Comparison of ENCODE assay signal across 12 cellular contexts in genomic region chr6:33978593-33979150, GRCh38.
"Had no signal": no experiment of that assay in that cellular context is flagged by ENCODE, and none has a peak within 500 bp of the region (broad histone marks: within the 10 kb centered on the region; RNA-seq: fewer than 3 reads in every experiment).

No MANE protein-coding gene starts in this region.

- H3K36me3 ChIP-seq: sigmoid colon had no signal

- H3K4me3 ChIP-seq: sigmoid colon had no signal

- DNase-seq: activated CD4-positive, alpha-beta T cell treated with anti-CD3 and anti-CD28 coated beads, Interleukin-2, amount 50 U/mL, for 4 hours; activated naive CD4-positive, alpha-beta T cell; activated T-cell treated with anti-CD3 and anti-CD28 coated beads, Interleukin-2, amount 50 U/mL, for 72 hours; cortex of kidney; hypothalamus; naive thymus-derived CD4-positive, alpha-beta T cell; sigmoid colon; stimulated activated CD4-positive, alpha-beta T cell treated with anti-CD3 and anti-CD28 coated beads, Interleukin-12 subunit alpha, Interleukin-12 subunit beta, amount 100 ng/mL, for 4 hours; stimulated activated naive CD4-positive, alpha-beta T cell; substantia nigra; SW 1271 had no signal

- ATAC-seq: activated T-cell treated with anti-CD3 and anti-CD28 coated beads, Interleukin-2, amount 50 U/mL, for 72 hours; naive thymus-derived CD4-positive, alpha-beta T cell had no signal

- H3K4me1 ChIP-seq: sigmoid colon had no signal

- H3K9me3 ChIP-seq: sigmoid colon had no signal

- H3K27ac ChIP-seq: sigmoid colon had no signal

- FAIRE-seq: astrocyte had no signal
